Comparison of ENCODE assay signal across 8 cellular contexts in the genomic region with DNA sequence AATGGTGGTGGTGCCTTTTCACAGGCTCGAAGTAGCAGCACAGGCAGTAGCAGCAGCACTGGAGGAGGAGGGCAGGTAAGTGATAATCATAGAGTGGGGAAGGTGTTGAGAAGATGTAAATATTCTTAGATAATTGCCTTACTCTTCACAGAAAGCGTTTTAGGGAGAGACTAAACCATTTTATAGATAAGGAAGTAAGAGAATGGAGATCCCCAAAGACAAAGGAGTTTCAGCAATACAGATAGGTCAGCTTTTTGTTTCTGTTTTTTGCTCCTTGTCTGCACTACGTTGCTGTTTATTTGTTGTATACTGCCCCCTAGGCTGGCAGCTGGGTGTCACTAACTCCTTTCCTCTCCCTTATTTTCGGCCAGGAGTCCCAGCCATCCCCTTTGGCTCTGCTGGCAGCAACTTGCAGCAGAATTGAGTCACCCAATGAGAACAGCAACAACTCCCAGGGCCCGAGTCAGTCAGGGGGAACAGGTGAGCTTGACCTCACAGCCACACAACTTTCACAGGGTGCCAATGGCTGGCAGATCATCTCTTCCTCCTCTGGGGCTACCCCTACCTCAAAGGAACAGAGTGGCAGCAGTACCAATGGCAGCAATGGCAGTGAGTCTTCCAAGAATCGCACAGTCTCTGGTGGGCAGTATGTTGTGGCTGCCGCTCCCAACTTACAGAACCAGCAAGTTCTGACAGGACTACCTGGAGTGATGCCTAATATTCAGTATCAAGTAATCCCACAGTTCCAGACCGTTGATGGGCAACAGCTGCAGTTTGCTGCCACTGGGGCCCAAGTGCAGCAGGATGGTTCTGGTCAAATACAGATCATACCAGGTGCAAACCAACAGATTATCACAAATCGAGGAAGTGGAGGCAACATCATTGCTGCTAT. TPM values are rescaled to one million over a fixed set of nuclear protein-coding genes. Genes with fewer than 3 reads are reported as not detected.
A peak's percentile ranks its signal among the peaks of the same experiment; 100 is the strongest.
DNase-seq lines count a peak whose midpoint lies in the region; ATAC-seq and TF ChIP-seq lines count a peak whose summit lies in the region.

No MANE protein-coding gene starts in this region.

- peaks cover 8% of the 10 kb centered on the region; the same call in 1 of the 2 replicates for H3K36me3 ChIP-seq in GM23248 (ENCODE audit: low read depth)
- peaks cover 51% of the 10 kb centered on the region for H3K36me3 ChIP-seq in SJSA1
- H3K36me3 ChIP-seq in breast epithelium: no peaks in the 10 kb centered on the region

- peaks cover 39% of the 10 kb centered on the region for H3K4me1 ChIP-seq in GM23248 (ENCODE audit: insufficient read depth)
- H3K4me1 ChIP-seq in SJSA1 (replicated peaks): peaks cover 29% of the 10 kb centered on the region
- peaks cover 15 to 37% of the 10 kb centered on the region in 2 donors for H3K4me1 ChIP-seq in breast epithelium

- TF ChIP-seq POLR2A in breast epithelium (IDR thresholded peaks at IDR 0.05): no peak

- peaks cover 56% of the 10 kb centered on the region for H3K79me2 ChIP-seq in GM23248 (ENCODE audit: insufficient read depth)

- in situ Hi-C loops in GM23248 (cut with MboI): no loop called here

- TF ChIP-seq CTCF in AG10803 (conservative IDR thresholded peaks at IDR 0.05; ENCODE audit: low read length): peak; percentile 53
- peak in 2 of 3 donors; percentile 21 to 30 for TF ChIP-seq CTCF in breast epithelium (IDR thresholded peaks at IDR 0.05)

- H3K4me3 ChIP-seq in AG10803 (ENCODE audit: low read length): peak overlapping the region; percentile 61
- peak overlapping the region; percentile 80 for H3K4me3 ChIP-seq in GM23248
- H3K4me3 ChIP-seq in SJSA1: no peak overlapping the region
- peak overlapping the region; percentile 57 to 75 (median 69) for H3K4me3 ChIP-seq in breast epithelium

- peak overlapping the region; percentile 94 for H3K27ac ChIP-seq in GM23248
- H3K27ac ChIP-seq in SJSA1: peak overlapping the region; percentile 50
- H3K27ac ChIP-seq in breast epithelium: peak overlapping the region; percentile 99

- no peaks in the 10 kb centered on the region for H3K9me2 ChIP-seq in GM23248 (ENCODE audit: insufficient read depth)

- 35 to 36% methylated on average over 9 of the region's 9 CpGs for WGBS in GM23248 (ENCODE audit: low coverage in 1 of 2, low lambda C conversion rate in 2 of 2, missing lambda C conversion rate in 2 of 2), 2 experiments

- H3K27me3 ChIP-seq in GM23248 (replicated peaks; ENCODE audit: insufficient read depth) (no peaks in the 10 kb centered on the region), SJSA1 (replicated peaks) (no peaks in the 10 kb centered on the region), breast epithelium (no peaks in the 10 kb centered on the region)

- DNase-seq in AG10803 (ENCODE audit: low read depth) (peak; percentile 80), GM23248 (peak; percentile 85), SJSA1 (ENCODE audit: low read depth in 1 of 2, low spot score in 2 of 2) (peak; percentile 29 to 56), breast epithelium (ENCODE audit: low spot score in 2 of 2) (peak in 1 of 2 donors; percentile 34), iPS-NIHi7 (ENCODE audit: extremely low spot score) (peak; percentile 47), globus pallidus (ENCODE audit: low spot score) (no peak)
- DNase-seq in stimulated activated CD4-positive, alpha-beta T cell treated with anti-CD3 and anti-CD28 coated beads, Interleukin-4, amount 100 ng/mL, for 1 hour: peak; percentile 22

- H3K4me2 ChIP-seq in GM23248 (ENCODE audit: unreplicated experiment): peak overlapping the region; percentile 94

- peaks cover 21% of the 10 kb centered on the region for H3F3A ChIP-seq in GM23248 (ENCODE audit: insufficient read depth)

- no peaks in the 10 kb centered on the region for H3K9me3 ChIP-seq in GM23248 (ENCODE audit: low read depth)
- no peaks in the 10 kb centered on the region for H3K9me3 ChIP-seq in SJSA1 (replicated peaks)
- no peaks in the 10 kb centered on the region for H3K9me3 ChIP-seq in breast epithelium

- intact Hi-C loops in breast epithelium (cut with DNase I; ENCODE audit: low total_unique reads): loop anchor here (10.0 kb wide), 1 partner anchor 1097 kb away; no protein-coding TSS in a partner anchor

- no peaks in the 10 kb centered on the region for H4K20me1 ChIP-seq in GM23248 (ENCODE audit: insufficient read depth)

- no peak for ATAC-seq in HG02981 (IDR thresholded peaks at IDR 0.05; ENCODE audit: unreplicated experiment)

- H2AFZ ChIP-seq in GM23248: no peak overlapping the region

- H3K9ac ChIP-seq in GM23248: peak overlapping the region; percentile 97

RNA-seq across cellular contexts. Expression of gene SP1, which starts 2.0 kb away (rescaled TPM):
- 30.3 and 37.8 TPM in 2 replicates for total RNA-seq in GM23248 (2014; rRNA removed; shearing (Covaris generic))
- 3.6 and 3.8 TPM in 2 replicates for polyA plus RNA-seq in GM23248 (2016; fragmentation: Nextera tagmentation; extraction: Ambion mirVana)
- 19.8 and 33.9 TPM in 2 replicates for total RNA-seq in SJSA1 (2014; rRNA removed; shearing (Covaris generic))
- 100 to 1,000 TPM in 1 of 3 donors, 10 to 100 TPM in 2; 84.6 to 111 (median 91.4) TPM for total RNA-seq in breast epithelium

RNA-seq across cellular contexts. Expression of gene AMHR2, which starts 41.7 kb away (rescaled TPM):
- total RNA-seq in GM23248 (2014; rRNA removed; shearing (Covaris generic)): not detected in 2 replicates
- polyA plus RNA-seq in GM23248 (2016; fragmentation: Nextera tagmentation; extraction: Ambion mirVana): not detected in 2 replicates
- not detected in 2 replicates for total RNA-seq in SJSA1 (2014; rRNA removed; shearing (Covaris generic))
- under 1 TPM in 1 of 3 donors, not detected in 2; 0.15 TPM for total RNA-seq in breast epithelium

RNA-seq across cellular contexts. Expression of gene SP7, which starts 45.8 kb away (rescaled TPM):
- not detected in 2 replicates for total RNA-seq in GM23248 (2014; rRNA removed; shearing (Covaris generic))
- not detected in 2 replicates for polyA plus RNA-seq in GM23248 (2016; fragmentation: Nextera tagmentation; extraction: Ambion mirVana)
- not detected in 2 replicates for total RNA-seq in SJSA1 (2014; rRNA removed; shearing (Covaris generic))
- total RNA-seq in breast epithelium: not detected

RNA-seq across cellular contexts. Expression of gene PRR13, which starts 59.5 kb away (rescaled TPM):
- 35.3 and 42.4 TPM in 2 replicates for total RNA-seq in GM23248 (2014; rRNA removed; shearing (Covaris generic))
- 217 and 221 TPM in 2 replicates for polyA plus RNA-seq in GM23248 (2016; fragmentation: Nextera tagmentation; extraction: Ambion mirVana)
- 44.7 and 80.1 TPM in 2 replicates for total RNA-seq in SJSA1 (2014; rRNA removed; shearing (Covaris generic))
- 10 to 100 TPM; 57.1 to 65.1 (median 61.0) TPM for total RNA-seq in breast epithelium
